Comparison of ENCODE assay signal across 18 cellular contexts in genomic region chr17:79927136-79927661, GRCh38.
"Had no signal": no experiment of that assay in that cellular context is flagged by ENCODE, and none has a peak within 500 bp of the region (broad histone marks: within the 10 kb centered on the region; RNA-seq: fewer than 3 reads in every experiment).

No MANE protein-coding gene starts in this region.

- H3K27ac Mint-ChIP-seq: activated T-helper 1 cell treated with anti-CD3 and anti-CD28 coated beads, Interleukin-12 subunit alpha, Interleukin-12 subunit beta, Interleukin-2, Interleukin-4 antibody, amounts not matched to agents 30 ng/mL and 10 ng/mL and 1 ng/mL, durations not matched to agents 14 hours and 24 hours and 36 hours; T-helper 2 cell treated with Interferon-gamma antibody and Interleukin-4, amounts not matched to agents 5 μg/mL and 100 μg/mL, for 36 hours had no signal

- H3K36me3 ChIP-seq: adrenal gland, gastroesophageal sphincter, prostate gland, transverse colon had no signal

- H3K9me3 Mint-ChIP-seq: activated T-helper 1 cell treated with anti-CD3 and anti-CD28 coated beads, Interleukin-12 subunit alpha, Interleukin-12 subunit beta, Interleukin-2, Interleukin-4 antibody, amounts not matched to agents 30 ng/mL and 10 ng/mL and 1 ng/mL, durations not matched to agents 14 hours and 24 hours and 36 hours; T-helper 2 cell treated with Interferon-gamma antibody and Interleukin-4, amounts not matched to agents 5 μg/mL and 100 μg/mL, for 36 hours had no signal

- ATAC-seq: activated CD4-positive, CD25-positive, alpha-beta regulatory T cell treated with anti-CD3 and anti-CD28 coated beads, Interleukin-2, amount 50 U/mL, for 24 hours; gastroesophageal sphincter; left lobe of liver; right cardiac atrium had no signal

- DNase-seq: adrenal gland; midbrain; stimulated activated CD4-positive, alpha-beta T cell treated with anti-CD3 and anti-CD28 coated beads, Interleukin-4, amount 100 ng/mL, for 4 hours; stimulated activated CD8-positive, alpha-beta memory T cell treated with anti-CD3 and anti-CD28 coated beads, Interleukin-4, amount 100 ng/mL, for 48 hours; stimulated activated naive CD4-positive, alpha-beta T cell treated with Interleukin-2 at 50 U/mL for 16 hours; SW 1271; transverse colon had no signal

- FAIRE-seq: colon, endometrium, islet of Langerhans had no signal

- H3K4me3 Mint-ChIP-seq: activated T-helper 1 cell treated with anti-CD3 and anti-CD28 coated beads, Interleukin-12 subunit alpha, Interleukin-12 subunit beta, Interleukin-2, Interleukin-4 antibody, amounts not matched to agents 30 ng/mL and 10 ng/mL and 1 ng/mL, durations not matched to agents 14 hours and 24 hours and 36 hours; T-helper 2 cell treated with Interferon-gamma antibody and Interleukin-4, amounts not matched to agents 5 μg/mL and 100 μg/mL, for 36 hours had no signal

- H3K9me3 ChIP-seq: adrenal gland, gastroesophageal sphincter, prostate gland, transverse colon had no signal

- H3K4me3 ChIP-seq: adrenal gland, gastroesophageal sphincter, prostate gland, smooth muscle cell, transverse colon had no signal

- H3K27ac ChIP-seq: adrenal gland, gastroesophageal sphincter, prostate gland had no signal

- H3K4me1 ChIP-seq: prostate gland had no signal
